In genomic region chr22:24951942-24952836, GRCh38 we compare ENCODE assay signal across 1 cellular context.
TF ChIP-seq lines count a peak whose summit lies in the region.

Gene KIAA1671 (plus strand): TSS chr22:24952716. CDS start chr22:25028000, 75,284 bp downstream.

TF ChIP-seq in A549, 52 proteins besides CTCF, POLR2A, EP300 and RAD21 (continued from another document):
- TF ChIP-seq PBX3 (IDR thresholded peaks at IDR 0.05) (no peak), RFX5 (IDR thresholded peaks at IDR 0.05) (no peak), SMC3 (IDR thresholded peaks at IDR 0.05) (peak; percentile 95), E2F6 (IDR thresholded peaks at IDR 0.05; ENCODE audit: borderline replicate concordance, low read depth) (no peak), HDAC2 (IDR thresholded peaks at IDR 0.05) (no peak), CEBPB (IDR thresholded peaks at IDR 0.05) (no peak), EHMT2 (IDR thresholded peaks at IDR 0.05; ENCODE audit: low read depth) (no peak)
